In genomic region chr10:64265961-64266360, GRCh38 we compare ENCODE assay signal across 8 cellular contexts.
"Had no signal": no experiment of that assay in that cellular context is flagged by ENCODE, and none has a peak within 500 bp of the region (broad histone marks: within the 10 kb centered on the region; RNA-seq: fewer than 3 reads in every experiment).

No MANE protein-coding gene starts in this region.

- H3K9me3 ChIP-seq: HAP-1 had no signal

- H3K4me3 ChIP-seq: GM23248, HAP-1, K562 had no signal

- H3K4me3 Mint-ChIP-seq: HFFc6 had no signal

- DNase-seq: GM23248, GOT3, H7, HFFc6, IMR-90 had no signal

- H3K4me1 ChIP-seq: HAP-1 had no signal

- H3K36me3 ChIP-seq: HAP-1 had no signal

- ATAC-seq: HCT116, K562 had no signal

- H3K27ac Mint-ChIP-seq: HFFc6 had no signal
